16 cellular contexts compared by ENCODE assay signal in the genomic region with DNA sequence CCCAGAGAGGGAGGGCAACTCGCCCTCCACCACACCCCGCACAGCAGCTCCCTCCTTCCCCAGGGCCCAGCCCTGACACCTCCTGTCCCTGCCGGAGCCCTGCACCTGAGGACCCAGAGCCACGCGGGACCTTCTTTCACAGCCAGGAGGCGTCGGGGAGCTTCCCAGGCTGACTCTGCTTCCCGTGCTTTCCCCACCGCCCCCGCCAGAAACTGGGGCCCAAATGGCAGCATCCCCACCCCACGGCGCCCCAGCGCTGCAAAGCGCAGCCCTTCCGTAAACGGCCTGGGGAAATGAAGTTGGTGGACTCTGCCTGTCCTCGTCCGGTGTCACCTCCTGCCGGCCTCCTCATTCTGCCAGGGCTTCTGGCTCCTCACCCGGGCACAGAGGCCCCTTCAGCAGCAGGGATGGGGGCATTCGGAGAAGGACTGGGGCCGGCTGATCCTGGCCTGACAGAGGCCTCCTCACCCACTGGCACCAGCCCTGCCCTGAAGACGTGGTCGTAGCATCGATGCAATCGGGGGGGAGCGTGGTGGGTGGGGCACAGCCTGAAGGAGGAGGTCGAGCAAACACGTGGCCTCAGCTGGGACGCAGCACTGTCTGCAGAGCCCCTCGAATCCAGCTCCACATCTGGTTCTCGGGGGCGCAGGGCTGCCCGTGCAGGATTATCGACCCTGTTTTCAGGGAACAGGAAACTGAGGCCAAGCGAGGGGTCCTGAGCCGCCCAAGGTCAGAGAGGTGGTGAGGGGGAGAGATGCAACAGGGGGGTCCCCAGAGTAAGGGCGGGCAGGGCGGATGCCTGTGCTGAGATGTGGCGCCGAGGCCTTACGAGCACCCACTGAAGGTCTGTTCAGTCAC.
DNase-seq lines count a peak whose midpoint lies in the region; ATAC-seq and TF ChIP-seq lines count a peak whose summit lies in the region.
"Had no signal": no experiment of that assay in that cellular context is flagged by ENCODE, and none has a peak within 500 bp of the region (broad histone marks: within the 10 kb centered on the region; RNA-seq: fewer than 3 reads in every experiment).

No MANE protein-coding gene starts in this region.

- H3K9me3 Mint-ChIP-seq in type B pancreatic cell: no peaks in the 10 kb centered on the region

- no peak overlapping the region for H3K4me2 ChIP-seq in OCI-LY3 (ENCODE audit: low read length)
- H3K4me2 ChIP-seq: BLaER1 treated with 17β-estradiol and CSF1 and Interleukin-3, amounts not matched to agents 10 nM and 100 nM had no signal

- no peak overlapping the region for H3K27ac Mint-ChIP-seq in type B pancreatic cell

- H3K4me3 ChIP-seq in cardiac muscle cell (no peak overlapping the region), OCI-LY3 (ENCODE audit: low read length) (no peak overlapping the region), fibroblast of the aortic adventitia (ENCODE audit: low read depth, low read length) (no peak overlapping the region)
- H3K4me3 ChIP-seq: BLaER1 treated with 17β-estradiol and CSF1 and Interleukin-3, amounts not matched to agents 10 nM and 100 nM; SK-N-MC; testis had no signal

- intact Hi-C loops in Right ventricle myocardium superior (cut with DNase I): no loop called here

- no peak overlapping the region for H2AFZ ChIP-seq in OCI-LY3 (ENCODE audit: low read depth, low read length)

- no peaks in the 10 kb centered on the region for H3K36me3 Mint-ChIP-seq in type B pancreatic cell

- DNase-seq in cardiac muscle cell (ENCODE audit: low read depth in 1 of 2, low spot score in 1 of 2): no peak
- DNase-seq in Right ventricle myocardium superior: no peak
- DNase-seq in fibroblast of the aortic adventitia (ENCODE audit: low read depth): no peak
- no peak for DNase-seq in type B pancreatic cell (ENCODE audit: extremely low spot score, unreplicated experiment)
- DNase-seq: activated CD4-positive, alpha-beta T cell treated with anti-CD3 and anti-CD28 coated beads, Interleukin-2, amount 50 U/mL, for 1 hour; activated naive CD4-positive, alpha-beta T cell; mammary epithelial cell; NCI-H1092; NCI-H510A treated with DMSO at 0.1 percent for 48 hours; testis had no signal

- H3K4me1 Mint-ChIP-seq in type B pancreatic cell (ENCODE audit: unreplicated experiment): peaks cover 31% of the 10 kb centered on the region

- peaks cover 15% of the 10 kb centered on the region for H3K4me1 ChIP-seq in cardiac muscle cell (ENCODE audit: low read depth)
- peaks cover 33% of the 10 kb centered on the region for H3K4me1 ChIP-seq in OCI-LY3 (ENCODE audit: low read length)

- H3K9ac ChIP-seq in OCI-LY3 (ENCODE audit: low read length): no peak overlapping the region
- H3K9ac ChIP-seq: BLaER1 treated with 17β-estradiol and CSF1 and Interleukin-3, amounts not matched to agents 10 nM and 100 nM had no signal

- H3K27me3 ChIP-seq in cardiac muscle cell (no peaks in the 10 kb centered on the region), OCI-LY3 (ENCODE audit: low read depth, low read length) (0 out of 2 replicates have a peak, but pooled peaks cover 3% of the 10 kb centered on the region)
- H3K27me3 ChIP-seq: BLaER1 treated with 17β-estradiol and CSF1 and Interleukin-3, amounts not matched to agents 10 nM and 100 nM; testis had no signal

- H3K9me3 ChIP-seq in cardiac muscle cell (ENCODE audit: low read depth) (no peaks in the 10 kb centered on the region), OCI-LY3 (ENCODE audit: insufficient read depth, low read length) (no peaks in the 10 kb centered on the region)
- H3K9me3 ChIP-seq: testis had no signal

- H4K20me1 ChIP-seq in OCI-LY3 (ENCODE audit: insufficient read depth, low read length): no peaks in the 10 kb centered on the region
- H4K20me1 ChIP-seq: BLaER1 treated with 17β-estradiol and CSF1 and Interleukin-3, amounts not matched to agents 10 nM and 100 nM had no signal

- no peak overlapping the region for H3K4me3 Mint-ChIP-seq in type B pancreatic cell

- H3K27ac ChIP-seq in cardiac muscle cell (no peak overlapping the region), OCI-LY3 (ENCODE audit: low read length) (no peak overlapping the region)
- H3K27ac ChIP-seq: BLaER1 treated with 17β-estradiol and CSF1 and Interleukin-3, amounts not matched to agents 10 nM and 100 nM; SK-N-MC; testis had no signal

- TF ChIP-seq CTCF in cardiac muscle cell (IDR thresholded peaks at IDR 0.05; ENCODE audit: low read depth, low read length) (peak; percentile 27), OCI-LY3 (IDR thresholded peaks at IDR 0.05; ENCODE audit: low read depth, low read length) (peak; percentile 14), fibroblast of the aortic adventitia (IDR thresholded peaks at IDR 0.05; ENCODE audit: insufficient read depth, low read length) (peak; percentile 15), type B pancreatic cell (conservative IDR thresholded peaks at IDR 0.05) (peak; percentile 29)

- H3K27me3 Mint-ChIP-seq in type B pancreatic cell: peaks cover 10% of the 10 kb centered on the region

- H3K36me3 ChIP-seq in cardiac muscle cell (no peaks in the 10 kb centered on the region), OCI-LY3 (replicated peaks; ENCODE audit: low read depth, low read length) (no peaks in the 10 kb centered on the region)
- H3K36me3 ChIP-seq: BLaER1 treated with 17β-estradiol and CSF1 and Interleukin-3, amounts not matched to agents 10 nM and 100 nM had no signal

- no peak for ATAC-seq in Right ventricle myocardium superior (ENCODE audit: poor library complexity)
- no peak for ATAC-seq in GM19397 (IDR thresholded peaks at IDR 0.05; ENCODE audit: unreplicated experiment)
- no peak for ATAC-seq in GM21390 (IDR thresholded peaks at IDR 0.05; ENCODE audit: unreplicated experiment)
- ATAC-seq in HG03439 (IDR thresholded peaks at IDR 0.05; ENCODE audit: unreplicated experiment): no peak

- H3K79me2 ChIP-seq in OCI-LY3 (ENCODE audit: low read length): no peaks in the 10 kb centered on the region
